ENCODE assay signal across 9 cellular contexts in the genomic region with DNA sequence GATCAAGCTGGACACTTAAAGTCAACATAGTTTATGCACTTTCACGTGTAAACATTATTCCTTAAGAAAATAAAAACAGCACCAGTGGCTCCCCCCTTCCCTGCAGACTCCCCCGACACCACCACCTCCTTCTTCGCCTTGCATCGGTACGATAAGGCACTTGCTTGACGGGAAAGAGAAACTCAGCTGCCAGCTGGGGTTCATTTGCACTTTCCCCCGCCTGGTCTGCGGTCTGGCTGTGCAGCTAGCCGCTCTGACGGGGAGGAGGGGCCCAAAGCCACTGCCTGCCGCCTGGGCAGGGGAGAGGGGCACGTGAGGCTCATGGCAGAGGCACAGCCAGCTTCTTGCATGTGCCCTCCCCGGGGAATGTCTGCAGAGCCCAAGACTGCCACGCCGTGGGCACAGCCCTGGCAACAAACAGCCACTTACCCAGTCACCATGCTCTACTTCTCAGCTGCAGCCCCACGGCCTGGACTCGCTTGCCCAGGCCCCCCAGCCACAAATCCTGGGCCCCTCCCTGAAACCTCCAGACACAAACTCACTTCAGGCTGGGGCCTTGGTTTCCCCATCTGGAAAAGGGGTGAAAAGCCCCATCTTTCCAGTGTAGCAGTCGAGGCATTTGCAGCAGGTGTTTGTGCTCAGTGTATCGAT. TPM values are rescaled to one million over a fixed set of nuclear protein-coding genes. Genes with fewer than 3 reads are reported as not detected.
DNase-seq lines count a peak whose midpoint lies in the region; ATAC-seq lines count a peak whose summit lies in the region.
"Had no signal": no experiment of that assay in that cellular context is flagged by ENCODE, and none has a peak within 500 bp of the region (broad histone marks: within the 10 kb centered on the region; RNA-seq: fewer than 3 reads in every experiment).

No MANE protein-coding gene starts in this region.

- ATAC-seq in GM21619 (IDR thresholded peaks at IDR 0.05; ENCODE audit: unreplicated experiment): peak; percentile 74
- ATAC-seq in T-helper 17 cell: peak; percentile 96

- no peaks in the 10 kb centered on the region for H3K27me3 ChIP-seq in Karpas-422 (ENCODE audit: low read length)

- H3K27me3 Mint-ChIP-seq in T-helper 17 cell: peaks cover 6% of the 10 kb centered on the region

- peak overlapping the region; percentile 23; the same call in 1 of the 2 replicates for H3K4me3 ChIP-seq in Karpas-422 (ENCODE audit: low read length)

- peaks cover 10% of the 10 kb centered on the region for H3K4me1 Mint-ChIP-seq in T-helper 17 cell

- no peaks in the 10 kb centered on the region for H3K79me2 ChIP-seq in Karpas-422 (ENCODE audit: low read length)

- no peaks in the 10 kb centered on the region for H3K9me2 ChIP-seq in Karpas-422 (replicated peaks; ENCODE audit: insufficient read depth, low read length)

- H3K27ac Mint-ChIP-seq in T-helper 17 cell: no peak overlapping the region

- peak overlapping the region; percentile 11; the same call in 1 of the 2 replicates for H2AFZ ChIP-seq in Karpas-422 (ENCODE audit: low read length)

- H3K27ac ChIP-seq in Karpas-422 (ENCODE audit: low read length): peak overlapping the region; percentile 38

- H3K36me3 Mint-ChIP-seq in T-helper 17 cell (ENCODE audit: low read depth): no peaks in the 10 kb centered on the region

- peak overlapping the region; percentile 18 for H3K9ac ChIP-seq in Karpas-422 (ENCODE audit: low read length)

- no peaks in the 10 kb centered on the region for H3K36me3 ChIP-seq in Karpas-422 (ENCODE audit: insufficient read depth, low read length)

- peak overlapping the region; percentile 81 for H3K4me3 Mint-ChIP-seq in T-helper 17 cell

- H3K4me2 ChIP-seq in Karpas-422 (ENCODE audit: low read depth, low read length, poor library complexity, severe bottlenecking): peak overlapping the region; percentile 56

- in situ Hi-C loops in G401 (cut with HindIII; ENCODE audit: low sequenced_read_pairs): no loop called here

- no peaks in the 10 kb centered on the region for H3K9me3 ChIP-seq in Karpas-422 (ENCODE audit: low read length)
- no peaks in the 10 kb centered on the region for H3K9me3 ChIP-seq in T-helper 17 cell (ENCODE audit: control insufficient read depth, low read length, poor library complexity, severe bottlenecking)

- DNase-seq in G401 (ENCODE audit: low spot score) (peak; percentile 35), Karpas-422 (peak; percentile 85), T-helper 17 cell (peak; percentile 27 to 46 (median 31)), amniotic epithelial cell (ENCODE audit: low read depth) (peak; percentile 61), hippocampal formation (lab: John Stamatoyannopoulos, UW) (peak; percentile 48 to 64), cerebellar nuclear complex (lab: John Stamatoyannopoulos, UW) (no peak)
- peak; percentile 52 for DNase-seq in stimulated activated CD4-positive, alpha-beta T cell treated with anti-CD3 and anti-CD28 coated beads, Interleukin-12 subunit alpha, Interleukin-12 subunit beta, amount 100 ng/mL, for 4 hours

- no peaks in the 10 kb centered on the region for H4K20me1 ChIP-seq in Karpas-422 (ENCODE audit: insufficient read depth, low read depth, low read length)

- H3K4me1 ChIP-seq in Karpas-422 (ENCODE audit: low read length): peaks cover 44% of the 10 kb centered on the region

RNA-seq across cellular contexts. Expression of a gene that starts 16.5 kb away (rescaled TPM):
- total RNA-seq in G401 (2014; rRNA removed; shearing (Covaris generic)): not detected in 2 replicates
- not detected in 2 replicates for total RNA-seq in Karpas-422 (2014; rRNA removed; shearing (Covaris generic); ENCODE audit: low replicate concordance)
- total RNA-seq in T-helper 17 cell: not detected
- total RNA-seq: glomerular endothelial cell had no signal

RNA-seq across cellular contexts. Expression of a gene that starts 21.3 kb away (rescaled TPM):
- total RNA-seq in G401 (2014; rRNA removed; shearing (Covaris generic)): not detected in 2 replicates
- not detected in 2 replicates for total RNA-seq in Karpas-422 (2014; rRNA removed; shearing (Covaris generic); ENCODE audit: low replicate concordance)
- total RNA-seq in T-helper 17 cell: not detected
- total RNA-seq: glomerular endothelial cell had no signal

RNA-seq across cellular contexts. Expression of a gene that starts 24.2 kb away (rescaled TPM):
- not detected in 2 replicates for total RNA-seq in G401 (2014; rRNA removed; shearing (Covaris generic))
- not detected in 2 replicates for total RNA-seq in Karpas-422 (2014; rRNA removed; shearing (Covaris generic); ENCODE audit: low replicate concordance)
- not detected for total RNA-seq in T-helper 17 cell
- total RNA-seq: glomerular endothelial cell had no signal

RNA-seq across cellular contexts. Expression of a gene that starts 28.5 kb away (rescaled TPM):
- total RNA-seq in G401 (2014; rRNA removed; shearing (Covaris generic)): not detected in 2 replicates
- not detected in 2 replicates for total RNA-seq in Karpas-422 (2014; rRNA removed; shearing (Covaris generic); ENCODE audit: low replicate concordance)
- not detected for total RNA-seq in T-helper 17 cell
- total RNA-seq: glomerular endothelial cell had no signal

RNA-seq across cellular contexts. Expression of a gene that starts 41.6 kb away (rescaled TPM):
- 0.68 and 2.2 TPM in 2 replicates for total RNA-seq in G401 (2014; rRNA removed; shearing (Covaris generic))
- 2.9 and 8.1 TPM in 2 replicates for total RNA-seq in Karpas-422 (2014; rRNA removed; shearing (Covaris generic); ENCODE audit: low replicate concordance)
- 10 to 100 TPM; 42.1 to 49.5 TPM for total RNA-seq in T-helper 17 cell

Comparison
In these comparisons a context has a peak if more than half of its experiments do, and no peak if none do; other contexts are left out.
1. DNase-seq: peak in G401 (single experiment), Karpas-422 (single experiment), T-helper 17 cell (3 of 3), amniotic epithelial cell (single experiment), hippocampal formation (2 of 2) and stimulated activated CD4-positive, alpha-beta T cell treated with anti-CD3 and anti-CD28 coated beads, Interleukin-12 subunit alpha, Interleukin-12 subunit beta, amount 100 ng/mL, for 4 hours (single experiment); none in cerebellar nuclear complex (0 of 2).